8 cellular contexts compared by ENCODE assay signal in the genomic region with DNA sequence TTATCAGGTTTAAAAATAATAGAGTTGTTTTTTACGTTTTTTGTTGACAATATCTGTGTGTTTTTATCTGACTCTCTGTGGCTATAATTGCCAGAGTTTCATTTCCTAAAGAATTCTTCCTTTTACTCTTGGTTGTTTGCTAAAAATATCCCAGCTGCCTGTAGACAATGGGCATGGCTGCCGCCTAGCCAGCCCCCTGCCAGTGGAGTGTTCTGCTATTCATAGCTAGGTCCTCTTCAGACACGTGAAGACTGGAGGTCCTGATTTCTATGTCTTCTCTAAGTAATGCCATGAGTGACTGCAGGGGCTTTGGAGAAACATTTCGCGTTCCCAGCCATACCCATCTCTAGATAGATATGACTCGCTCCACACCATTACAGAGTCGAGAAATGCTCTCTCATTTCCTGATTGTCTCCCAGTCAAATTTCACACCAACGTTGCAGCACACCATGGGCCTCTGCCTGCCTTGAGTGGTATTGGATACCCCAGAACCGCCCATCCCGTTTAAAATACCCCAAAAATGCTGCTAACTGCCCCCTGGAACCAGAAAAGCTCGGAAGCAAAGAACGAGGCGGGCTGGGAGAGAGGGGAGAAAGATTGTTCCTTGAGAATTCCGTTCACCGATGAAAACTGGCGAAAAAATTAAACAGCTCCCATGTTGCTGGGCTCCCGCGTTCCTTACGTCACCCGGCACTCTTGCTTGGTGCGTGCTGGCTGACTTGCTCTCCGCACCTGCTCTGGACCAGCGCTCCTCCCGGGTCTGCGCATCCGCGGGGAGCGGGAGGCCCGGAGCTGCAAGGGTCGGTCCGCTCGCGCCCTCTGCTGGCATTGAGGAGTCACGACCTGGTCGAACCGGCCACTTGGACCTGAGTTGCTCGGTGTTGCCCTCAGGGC.
A peak's percentile ranks its signal among the peaks of the same experiment; 100 is the strongest.
DNase-seq lines count a peak whose midpoint lies in the region; ATAC-seq, FAIRE-seq and TF ChIP-seq lines count a peak whose summit lies in the region.

No MANE protein-coding gene starts in this region.

- no peak for FAIRE-seq in frontal cortex (lab: Jason Lieb, UNC)

- DNase-seq in A673 (ENCODE audit: low spot score) (peak; percentile 56), LNCaP clone FGC (ENCODE audit: low read depth) (peak; percentile 53), RKO (ENCODE audit: low spot score) (peak; percentile 56), frontal cortex (ENCODE audit: low spot score in 2 of 2) (peak; percentile 63 to 78), nucleus accumbens (lab: John Stamatoyannopoulos, UW) (peak in 54 of 56 donors; percentile 31 to 91 (median 72)), superior temporal gyrus (ENCODE audit: extremely low spot score) (peak; percentile 86)
- peak; percentile 36 for DNase-seq in activated T-helper 9 cell treated with anti-CD3 and anti-CD28 coated beads, Interleukin-2, amount 50 U/mL, for 16 hours (ENCODE audit: low read depth)

- no TSS peak for BruUV-seq in A673 (replicated peaks; lab: Mats Ljungman, UMichigan)

- H3K4me3 ChIP-seq in A673 (ENCODE audit: low read depth, low read length, poor library complexity, severe bottlenecking) (no peak overlapping the region), LNCaP clone FGC (ENCODE audit: low read depth, low read length) (no peak overlapping the region)

- H3K4me1 ChIP-seq in A673 (ENCODE audit: insufficient read depth, low read length, poor library complexity, severe bottlenecking) = no peaks in the 10 kb centered on the region

- POLR2A ChIA-PET in A673 (lab: Charles Lee; ENCODE audit: low non-redundant PET) = no interaction called here

- ATAC-seq in GM18867 (IDR thresholded peaks at IDR 0.05; ENCODE audit: unreplicated experiment) = peak; percentile 77

- TF ChIP-seq CTCF in A673 (conservative IDR thresholded peaks at IDR 0.05; ENCODE audit: low read depth, low read length) (peak; percentile 75), LNCaP clone FGC (IDR thresholded peaks at IDR 0.05; ENCODE audit: control insufficient read depth, extremely low read depth, insufficient read depth) (peak; percentile 98)

- H3K9me3 ChIP-seq in A673 (ENCODE audit: low read depth, low read length, poor library complexity, severe bottlenecking) = no peaks in the 10 kb centered on the region

- H3K27me3 ChIP-seq in A673 (replicated peaks; ENCODE audit: insufficient read depth, low read depth, low read length, poor library complexity) = no peaks in the 10 kb centered on the region

- no peak overlapping the region for H3K27ac ChIP-seq in A673 (ENCODE audit: low read depth, low read length, poor library complexity, severe bottlenecking)

- CTCF ChIA-PET in A673 (lab: Charles Lee) = interaction anchor here (0.5 kb wide), 2 partner anchors 39 to 948 kb away, joined by 3 to 4 read pairs; no protein-coding TSS in a partner anchor

- intact Hi-C loops in A673 (cut with micrococcal nuclease; ENCODE audit: unreplicated experiment) = loop anchor here (5.0 kb wide), 2 partner anchors 601 to 926 kb away; no protein-coding TSS in a partner anchor

- no peaks in the 10 kb centered on the region for H3K36me3 ChIP-seq in A673 (ENCODE audit: insufficient read depth, low read length, poor library complexity, severe bottlenecking)

Comparison
In these comparisons a context has a peak if more than half of its experiments do, and no peak if none do; other contexts are left out.
1. DNase-seq: peak in every context shown above with its lines; median percentile 86 in superior temporal gyrus; 72 in nucleus accumbens; 70 in frontal cortex; 56 in A673; 56 in RKO; 53 in LNCaP clone FGC; 36 in activated T-helper 9 cell treated with anti-CD3 and anti-CD28 coated beads, Interleukin-2, amount 50 U/mL, for 16 hours.